37 cellular contexts compared by ENCODE assay signal in genomic region chr17:72920513-72920912, GRCh38.
"Had no signal": no experiment of that assay in that cellular context is flagged by ENCODE, and none has a peak within 500 bp of the region (broad histone marks: within the 10 kb centered on the region; RNA-seq: fewer than 3 reads in every experiment).

No MANE protein-coding gene starts in this region.

- FAIRE-seq: astrocyte, TTC549 had no signal

- DNase-seq: activated B cell treated with CpG ODN at 0.5 μM for 24 hours; activated CD4-positive, alpha-beta memory T cell treated with anti-CD3 and anti-CD28 coated beads for 36 hours; activated CD4-positive, alpha-beta T cell treated with anti-CD3 and anti-CD28 coated beads for 4 hours; activated CD4-positive, alpha-beta T cell treated with anti-CD3 and anti-CD28 coated beads, Interleukin-2, amount 10 ng/mL, durations not matched to agents 24 days and 14 days; activated CD4-positive, alpha-beta T cell treated with anti-CD3 and anti-CD28 coated beads, Interleukin-2, amount 50 U/mL, for 1 hour; activated CD4-positive, alpha-beta T cell treated with anti-CD3 and anti-CD28 coated beads, Interleukin-2, amount 50 U/mL, for 4 hours; activated CD4-positive, CD25-positive, alpha-beta regulatory T cell treated with anti-CD3 and anti-CD28 coated beads, Interleukin-2, amount 50 U/mL, for 72 hours; activated CD8-positive, alpha-beta memory T cell treated with anti-CD3 and anti-CD28 coated beads, Interleukin-2, amount 50 U/mL, for 4 hours; activated CD8-positive, alpha-beta T cell treated with anti-CD3 and anti-CD28 coated beads for 36 hours; activated effector memory CD4-positive, alpha-beta T cell treated with anti-CD3 and anti-CD28 coated beads, Interleukin-2, amount 50 U/mL, for 16 hours; activated gamma-delta T cell treated with Interleukin-2 at 50 U/mL for 16 hours; activated naive CD4-positive, alpha-beta T cell; activated naive CD4-positive, alpha-beta T cell treated with anti-CD3 and anti-CD28 coated beads for 36 hours; activated naive CD4-positive, alpha-beta T cell treated with anti-CD3 and anti-CD28 coated beads, Interleukin-2, amount 50 U/mL, for 16 hours; activated naive CD8-positive, alpha-beta T cell treated with anti-CD3 and anti-CD28 coated beads, Interleukin-2, amount 10 ng/mL, durations not matched to agents 7 days and 5 days; activated T-cell treated with anti-CD3 and anti-CD28 coated beads for 4 hours; activated T-cell treated with anti-CD3 and anti-CD28 coated beads, Interleukin-2, amount 50 U/mL, for 1 hour; activated T-cell treated with anti-CD3 and anti-CD28 coated beads, Interleukin-2, amount 50 U/mL, for 4 hours; activated T-cell treated with anti-CD3 and anti-CD28 coated beads, Interleukin-2, amount 50 U/mL, for 72 hours; adrenal gland; amniotic stem cell; aorta; body of pancreas; brain microvascular endothelial cell; central memory CD4-positive, alpha-beta T cell; T-helper 1 cell; T-helper 2 cell; T-helper 9 cell had no signal

- H3K4me3 ChIP-seq: adrenal gland, body of pancreas, breast epithelium had no signal

- H3K27me3 ChIP-seq: adrenal gland, body of pancreas, brain microvascular endothelial cell, breast epithelium had no signal

- H3K4me1 ChIP-seq: adrenal gland, body of pancreas, breast epithelium had no signal

- H3K9me3 ChIP-seq: adrenal gland, body of pancreas, breast epithelium had no signal

- H3K4me1 Mint-ChIP-seq: activated B cell treated with CpG ODN at 0.5 μM for 24 hours; activated CD4-positive, alpha-beta T cell treated with anti-CD3 and anti-CD28 coated beads, Interleukin-2, amount 10 ng/mL, durations not matched to agents 24 days and 14 days; activated naive CD8-positive, alpha-beta T cell treated with anti-CD3 and anti-CD28 coated beads, Interleukin-2, amount 10 ng/mL, durations not matched to agents 7 days and 5 days had no signal

- H3K27ac ChIP-seq: adrenal gland, body of pancreas, brain microvascular endothelial cell, breast epithelium, VCaP had no signal

- H3K4me3 Mint-ChIP-seq: activated B cell treated with CpG ODN at 0.5 μM for 24 hours; activated CD4-positive, alpha-beta memory T cell treated with anti-CD3 and anti-CD28 coated beads for 36 hours; activated CD4-positive, alpha-beta T cell treated with anti-CD3 and anti-CD28 coated beads, Interleukin-2, amount 10 ng/mL, durations not matched to agents 24 days and 14 days; activated CD8-positive, alpha-beta T cell treated with anti-CD3 and anti-CD28 coated beads for 36 hours; activated naive CD4-positive, alpha-beta T cell treated with anti-CD3 and anti-CD28 coated beads for 36 hours; activated naive CD8-positive, alpha-beta T cell treated with anti-CD3 and anti-CD28 coated beads, Interleukin-2, amount 10 ng/mL, durations not matched to agents 7 days and 5 days; activated T-cell treated with anti-CD3 and anti-CD28 coated beads, Interleukin-2, amount 50 U/mL, for 4 hours; activated T-cell treated with anti-CD3 and anti-CD28 coated beads, Interleukin-2, amount 50 U/mL, for 72 hours; activated T-helper 1 cell treated with anti-CD3 and anti-CD28 coated beads, Interleukin-12 subunit alpha, Interleukin-12 subunit beta, Interleukin-2, Interleukin-4 antibody, amounts not matched to agents 30 ng/mL and 10 ng/mL and 1 ng/mL, durations not matched to agents 14 hours and 24 hours and 36 hours; activated T-helper 17 cell treated with anti-CD3 and anti-CD28 coated beads, Interleukin-2, amount 50 U/mL, for 72 hours; T-helper 1 cell treated with Interleukin-12 subunit alpha and Interleukin-12 subunit beta and Interleukin-4 antibody, amounts not matched to agents 30 μg/mL and 1 μg/mL, for 36 hours; T-helper 2 cell treated with Interferon-gamma antibody and Interleukin-4, amounts not matched to agents 5 μg/mL and 100 μg/mL, for 36 hours had no signal

- ATAC-seq: activated CD8-positive, alpha-beta T cell treated with anti-CD3 and anti-CD28 coated beads for 36 hours; activated naive CD4-positive, alpha-beta T cell treated with anti-CD3 and anti-CD28 coated beads, Interleukin-2, amount 50 U/mL, for 72 hours; activated T-cell treated with anti-CD3 and anti-CD28 coated beads, Interleukin-2, amount 50 U/mL, for 4 hours; activated T-cell treated with anti-CD3 and anti-CD28 coated beads, Interleukin-2, amount 50 U/mL, for 72 hours; activated T-helper 17 cell treated with anti-CD3 and anti-CD28 coated beads, Interleukin-2, amount 50 U/mL, for 72 hours; body of pancreas had no signal

- H3K27ac Mint-ChIP-seq: activated B cell treated with CpG ODN at 0.5 μM for 24 hours; activated CD4-positive, alpha-beta memory T cell treated with anti-CD3 and anti-CD28 coated beads for 36 hours; activated CD4-positive, alpha-beta T cell treated with anti-CD3 and anti-CD28 coated beads, Interleukin-2, amount 10 ng/mL, durations not matched to agents 24 days and 14 days; activated CD8-positive, alpha-beta T cell treated with anti-CD3 and anti-CD28 coated beads for 36 hours; activated naive CD4-positive, alpha-beta T cell treated with anti-CD3 and anti-CD28 coated beads for 36 hours; activated naive CD4-positive, alpha-beta T cell treated with anti-CD3 and anti-CD28 coated beads, Interleukin-2, amount 50 U/mL, for 72 hours; activated naive CD8-positive, alpha-beta T cell treated with anti-CD3 and anti-CD28 coated beads, Interleukin-2, amount 10 ng/mL, durations not matched to agents 7 days and 5 days; activated T-cell treated with anti-CD3 and anti-CD28 coated beads, Interleukin-2, amount 50 U/mL, for 72 hours; activated T-helper 1 cell treated with anti-CD3 and anti-CD28 coated beads, Interleukin-12 subunit alpha, Interleukin-12 subunit beta, Interleukin-2, Interleukin-4 antibody, amounts not matched to agents 30 ng/mL and 10 ng/mL and 1 ng/mL, durations not matched to agents 14 hours and 24 hours and 36 hours; activated T-helper 17 cell treated with anti-CD3 and anti-CD28 coated beads, Interleukin-2, amount 50 U/mL, for 72 hours; T-helper 1 cell treated with Interleukin-12 subunit alpha and Interleukin-12 subunit beta and Interleukin-4 antibody, amounts not matched to agents 30 μg/mL and 1 μg/mL, for 36 hours; T-helper 2 cell treated with Interferon-gamma antibody and Interleukin-4, amounts not matched to agents 5 μg/mL and 100 μg/mL, for 36 hours had no signal

- H3K27me3 Mint-ChIP-seq: activated B cell treated with CpG ODN at 0.5 μM for 24 hours; activated CD4-positive, alpha-beta memory T cell treated with anti-CD3 and anti-CD28 coated beads for 36 hours; activated CD4-positive, alpha-beta T cell treated with anti-CD3 and anti-CD28 coated beads, Interleukin-2, amount 10 ng/mL, durations not matched to agents 24 days and 14 days; activated CD8-positive, alpha-beta T cell treated with anti-CD3 and anti-CD28 coated beads for 36 hours; activated naive CD8-positive, alpha-beta T cell treated with anti-CD3 and anti-CD28 coated beads, Interleukin-2, amount 10 ng/mL, durations not matched to agents 7 days and 5 days; activated T-helper 17 cell treated with anti-CD3 and anti-CD28 coated beads, Interleukin-2, amount 50 U/mL, for 72 hours had no signal

- H3K9me3 Mint-ChIP-seq: activated B cell treated with CpG ODN at 0.5 μM for 24 hours; activated CD4-positive, alpha-beta memory T cell treated with anti-CD3 and anti-CD28 coated beads for 36 hours; activated CD4-positive, alpha-beta T cell treated with anti-CD3 and anti-CD28 coated beads, Interleukin-2, amount 10 ng/mL, durations not matched to agents 24 days and 14 days; activated CD8-positive, alpha-beta T cell treated with anti-CD3 and anti-CD28 coated beads for 36 hours; activated naive CD4-positive, alpha-beta T cell treated with anti-CD3 and anti-CD28 coated beads for 36 hours; activated naive CD4-positive, alpha-beta T cell treated with anti-CD3 and anti-CD28 coated beads, Interleukin-2, amount 50 U/mL, for 72 hours; activated naive CD8-positive, alpha-beta T cell treated with anti-CD3 and anti-CD28 coated beads, Interleukin-2, amount 10 ng/mL, durations not matched to agents 7 days and 5 days; activated T-cell treated with anti-CD3 and anti-CD28 coated beads, Interleukin-2, amount 50 U/mL, for 4 hours; activated T-cell treated with anti-CD3 and anti-CD28 coated beads, Interleukin-2, amount 50 U/mL, for 72 hours; activated T-helper 1 cell treated with anti-CD3 and anti-CD28 coated beads, Interleukin-12 subunit alpha, Interleukin-12 subunit beta, Interleukin-2, Interleukin-4 antibody, amounts not matched to agents 30 ng/mL and 10 ng/mL and 1 ng/mL, durations not matched to agents 14 hours and 24 hours and 36 hours; activated T-helper 17 cell treated with anti-CD3 and anti-CD28 coated beads, Interleukin-2, amount 50 U/mL, for 72 hours; T-helper 1 cell treated with Interleukin-12 subunit alpha and Interleukin-12 subunit beta and Interleukin-4 antibody, amounts not matched to agents 30 μg/mL and 1 μg/mL, for 36 hours; T-helper 2 cell treated with Interferon-gamma antibody and Interleukin-4, amounts not matched to agents 5 μg/mL and 100 μg/mL, for 36 hours had no signal

- H3K36me3 Mint-ChIP-seq: activated naive CD4-positive, alpha-beta T cell treated with anti-CD3 and anti-CD28 coated beads, Interleukin-2, amount 50 U/mL, for 72 hours had no signal

- H3K36me3 ChIP-seq: adrenal gland, brain microvascular endothelial cell, breast epithelium had no signal
